Comparison of ENCODE assay signal across 10 cellular contexts in genomic region chr12:57895337-57896138, GRCh38. TPM values are rescaled to one million over a fixed set of nuclear protein-coding genes. Genes with fewer than 3 reads are reported as not detected.
DNase-seq lines count a peak whose midpoint lies in the region; ATAC-seq, FAIRE-seq and TF ChIP-seq lines count a peak whose summit lies in the region.
"Had no signal": no experiment of that assay in that cellular context is flagged by ENCODE, and none has a peak within 500 bp of the region (broad histone marks: within the 10 kb centered on the region; RNA-seq: fewer than 3 reads in every experiment).

No MANE protein-coding gene starts in this region.

- no peak overlapping the region for H2BK5ac ChIP-seq in mesendoderm (ENCODE audit: low read length)

- peak overlapping the region; percentile 14 for H2AK5ac ChIP-seq in mesendoderm (ENCODE audit: low read length)

- H3K36me3 ChIP-seq in astrocyte (ENCODE audit: insufficient read depth, low read length) (no peaks in the 10 kb centered on the region), mesendoderm (ENCODE audit: control insufficient read depth, insufficient read depth, low read length) (no peaks in the 10 kb centered on the region)

- H3K27me3 ChIP-seq in astrocyte (ENCODE audit: insufficient read depth, low read length) (no peaks in the 10 kb centered on the region), mesendoderm (ENCODE audit: insufficient read depth, low read length, poor library complexity) (no peaks in the 10 kb centered on the region)

- peak overlapping the region; percentile 72 for H3K4ac ChIP-seq in mesendoderm (ENCODE audit: low read depth, low read length)

- no peaks in the 10 kb centered on the region for H3K79me1 ChIP-seq in mesendoderm (ENCODE audit: low read length)

- peak overlapping the region; percentile 80 for H3K4me3 Mint-ChIP-seq in activated naive CD4-positive, alpha-beta T cell treated with anti-CD3 and anti-CD28 coated beads, Interleukin-2, amount 50 U/mL, for 24 hours
- H3K4me3 Mint-ChIP-seq in astrocyte (ENCODE audit: unreplicated experiment): peak overlapping the region; percentile 72
- H3K4me3 Mint-ChIP-seq in type B pancreatic cell: peak overlapping the region; percentile 83

- H3K4me2 ChIP-seq in astrocyte (ENCODE audit: low read length) (peak overlapping the region; percentile 88), mesendoderm (ENCODE audit: low read length) (no peak overlapping the region)

- H3K79me2 ChIP-seq in astrocyte (ENCODE audit: insufficient read depth, low read length) (no peaks in the 10 kb centered on the region), mesendoderm (ENCODE audit: control insufficient read depth, insufficient read depth, low read length) (no peaks in the 10 kb centered on the region)

- no peak for FAIRE-seq in astrocyte (lab: Jason Lieb, UNC)
- FAIRE-seq: keratinocyte had no signal

- H3K4me1 ChIP-seq in astrocyte (ENCODE audit: insufficient read depth, low read length) (peaks cover 45% of the 10 kb centered on the region), mesendoderm (ENCODE audit: control insufficient read depth, low read depth, low read length) (peaks cover 4% of the 10 kb centered on the region)

- H3K9me3 Mint-ChIP-seq in activated naive CD4-positive, alpha-beta T cell treated with anti-CD3 and anti-CD28 coated beads, Interleukin-2, amount 50 U/mL, for 24 hours: no peaks in the 10 kb centered on the region
- H3K9me3 Mint-ChIP-seq in astrocyte (ENCODE audit: unreplicated experiment) (no peaks in the 10 kb centered on the region), type B pancreatic cell (no peaks in the 10 kb centered on the region)
- H3K9me3 Mint-ChIP-seq: activated T-helper 2 cell treated with anti-CD3 and anti-CD28 coated beads, Interferon-gamma antibody, Interleukin-2, Interleukin-4, amounts not matched to agents 10 μg/mL and 5 μg/mL and 100 μg/mL, durations not matched to agents 14 hours and 24 hours and 36 hours had no signal

- no peak for TF ChIP-seq CTCF in astrocyte (IDR thresholded peaks at IDR 0.05; ENCODE audit: insufficient read depth, low read depth, low read length)
- TF ChIP-seq CTCF in type B pancreatic cell (conservative IDR thresholded peaks at IDR 0.05): no peak

- peak overlapping the region; percentile 74 for H3K27ac ChIP-seq in astrocyte (ENCODE audit: low read depth, low read length)
- H3K27ac ChIP-seq in mesendoderm (ENCODE audit: low read depth, low read length): no peak overlapping the region

- H3K27ac Mint-ChIP-seq in activated naive CD4-positive, alpha-beta T cell treated with anti-CD3 and anti-CD28 coated beads, Interleukin-2, amount 50 U/mL, for 24 hours: peak overlapping the region; percentile 90
- H3K27ac Mint-ChIP-seq in astrocyte (ENCODE audit: unreplicated experiment): peak overlapping the region; percentile 91
- H3K27ac Mint-ChIP-seq in type B pancreatic cell: peak overlapping the region; percentile 91
- H3K27ac Mint-ChIP-seq: activated T-helper 2 cell treated with anti-CD3 and anti-CD28 coated beads, Interferon-gamma antibody, Interleukin-2, Interleukin-4, amounts not matched to agents 10 μg/mL and 5 μg/mL and 100 μg/mL, durations not matched to agents 14 hours and 24 hours and 36 hours had no signal

- H3K56ac ChIP-seq in mesendoderm (ENCODE audit: low read length): peak overlapping the region; percentile 85

- H4K8ac ChIP-seq in mesendoderm (ENCODE audit: low read depth, low read length): peak overlapping the region; percentile 96

- H3K9ac ChIP-seq in astrocyte (ENCODE audit: low read length) (peak overlapping the region; percentile 77), mesendoderm (ENCODE audit: low read length) (peak overlapping the region; percentile 80)

- H3K36me3 Mint-ChIP-seq in activated naive CD4-positive, alpha-beta T cell treated with anti-CD3 and anti-CD28 coated beads, Interleukin-2, amount 50 U/mL, for 24 hours: no peaks in the 10 kb centered on the region
- H3K36me3 Mint-ChIP-seq in astrocyte (ENCODE audit: low read depth, unreplicated experiment): no peaks in the 10 kb centered on the region
- peaks cover 4% of the 10 kb centered on the region for H3K36me3 Mint-ChIP-seq in type B pancreatic cell

- no peak overlapping the region for H2BK120ac ChIP-seq in mesendoderm (ENCODE audit: low read depth, low read length)

- DNase-seq in activated naive CD4-positive, alpha-beta T cell treated with Interleukin-2 at 50 U/mL for 16 hours: no peak
- DNase-seq in astrocyte (ENCODE audit: low read depth): no peak
- DNase-seq in mesendoderm: no peak
- DNase-seq in type B pancreatic cell (ENCODE audit: extremely low spot score, unreplicated experiment): no peak
- DNase-seq in NCI-H345 treated with DMSO at 0.1 percent for 48 hours (lab: John Stamatoyannopoulos, UW; ENCODE audit: unreplicated experiment): no peak

- no peak overlapping the region for H4K5ac ChIP-seq in mesendoderm (ENCODE audit: low read length)

- H2BK15ac ChIP-seq in mesendoderm (replicated peaks; ENCODE audit: low read depth): no peak overlapping the region

- WGBS in mesendoderm (ENCODE audit: extremely low coverage, insufficient coverage, low lambda C conversion rate): no CpG with 5 or more reads among the region's 5 CpGs

- peak overlapping the region; percentile 85 for H2AFZ ChIP-seq in astrocyte (ENCODE audit: low read depth, low read length)

- no peaks in the 10 kb centered on the region for H3K27me3 Mint-ChIP-seq in activated naive CD4-positive, alpha-beta T cell treated with anti-CD3 and anti-CD28 coated beads, Interleukin-2, amount 50 U/mL, for 24 hours
- H3K27me3 Mint-ChIP-seq in astrocyte (ENCODE audit: low read depth, unreplicated experiment) (no peaks in the 10 kb centered on the region), type B pancreatic cell (peaks cover 7% of the 10 kb centered on the region)

- H3K9me3 ChIP-seq in astrocyte (ENCODE audit: insufficient read depth, low read depth, low read length): no peaks in the 10 kb centered on the region

- ATAC-seq in HG03025 (IDR thresholded peaks at IDR 0.05; ENCODE audit: low FRiP score, unreplicated experiment): no peak
- no peak for ATAC-seq in GM18519 (IDR thresholded peaks at IDR 0.05; ENCODE audit: low FRiP score, unreplicated experiment)

- no peak overlapping the region for H3K18ac ChIP-seq in mesendoderm (ENCODE audit: low read length)

- H4K20me1 ChIP-seq in astrocyte (ENCODE audit: insufficient read depth, low read length): no peaks in the 10 kb centered on the region

- no peak overlapping the region for H3K4me3 ChIP-seq in astrocyte (ENCODE audit: insufficient read depth, low read depth, low read length)
- H3K4me3 ChIP-seq in mesendoderm (ENCODE audit: low read length): no peak overlapping the region

- peaks cover 61% of the 10 kb centered on the region for H3K4me1 Mint-ChIP-seq in activated naive CD4-positive, alpha-beta T cell treated with anti-CD3 and anti-CD28 coated beads, Interleukin-2, amount 50 U/mL, for 24 hours
- H3K4me1 Mint-ChIP-seq in astrocyte (ENCODE audit: low read depth, unreplicated experiment) (peaks cover 43% of the 10 kb centered on the region), type B pancreatic cell (ENCODE audit: unreplicated experiment) (peaks cover 64% of the 10 kb centered on the region)

- no peak overlapping the region for H3K23ac ChIP-seq in mesendoderm (ENCODE audit: low read length)

RNA-seq across cellular contexts. Expression of gene ATP23, which starts 45.8 kb away (rescaled TPM):
- total RNA-seq in astrocyte: 3.2 and 3.4 TPM in 2 replicates
- 10.9 TPM for polyA plus RNA-seq in mesendoderm (2013, experiment 1 of 2)
- 10.4 TPM for polyA plus RNA-seq in mesendoderm (2013, experiment 2 of 2)
- 5.2 and 9.7 TPM in 2 replicates for total RNA-seq in type B pancreatic cell (ENCODE audit: low replicate concordance)

RNA-seq across cellular contexts. Expression of gene CTDSP2, which starts 49.0 kb away (rescaled TPM):
- total RNA-seq in astrocyte (87.1 and 91.9 TPM in 2 replicates), type B pancreatic cell (ENCODE audit: low replicate concordance) (135 and 183 TPM in 2 replicates)
- polyA plus RNA-seq in mesendoderm (2013, experiment 1 of 2): 49.3 TPM
- 49.4 TPM for polyA plus RNA-seq in mesendoderm (2013, experiment 2 of 2)
